In the genomic region with DNA sequence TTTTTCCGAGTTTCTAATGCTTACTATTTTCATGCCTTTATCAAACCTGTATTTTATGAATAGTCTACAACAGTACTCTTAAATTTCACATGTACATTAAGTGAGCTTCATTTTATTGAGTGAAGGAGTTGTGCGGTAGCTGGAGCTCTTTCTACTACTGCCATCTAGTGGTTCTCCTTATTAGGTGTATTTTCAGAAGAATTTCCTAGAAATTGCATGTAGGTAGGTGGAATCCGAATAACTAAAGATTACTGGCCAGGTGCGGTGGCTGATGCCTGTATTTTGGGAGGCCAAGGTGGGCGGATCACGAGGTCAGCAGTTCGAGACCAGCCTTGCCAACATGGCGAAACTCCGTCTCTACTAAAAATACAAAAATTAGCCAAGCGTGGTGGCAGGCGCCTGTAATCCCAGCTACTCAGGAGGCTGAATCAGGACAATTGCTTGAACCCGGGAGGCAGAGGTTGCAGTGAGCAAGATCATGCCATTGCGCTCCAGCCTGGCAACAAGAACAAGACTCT, we compare ENCODE assay signal across 9 cellular contexts. TPM values are rescaled to one million over a fixed set of nuclear protein-coding genes. Genes with fewer than 3 reads are reported as not detected.
DNase-seq lines count a peak whose midpoint lies in the region; ATAC-seq and TF ChIP-seq lines count a peak whose summit lies in the region.
"Had no signal": no experiment of that assay in that cellular context is flagged by ENCODE, and none has a peak within 500 bp of the region (broad histone marks: within the 10 kb centered on the region; RNA-seq: fewer than 3 reads in every experiment).

No MANE protein-coding gene starts in this region.

- TF ChIP-seq CTCF in Panc1 (IDR thresholded peaks at IDR 0.05) = peak; percentile 87

- no peaks in the 10 kb centered on the region for H3K36me3 ChIP-seq in Panc1 (ENCODE audit: control insufficient read depth, insufficient read depth, low read length)
- H3K36me3 ChIP-seq: BLaER1 had no signal

- CTCF ChIA-PET in Panc1 (lab: Charles Lee) = interaction anchor here (0.5 to 1.5 kb wide), 18 partner anchors 18 to 487 kb away, joined by 3 to 18 read pairs (median 4); no protein-coding TSS in a partner anchor

- peak; percentile 68 for ATAC-seq in GM21717 (IDR thresholded peaks at IDR 0.05; ENCODE audit: unreplicated experiment)
- ATAC-seq in Panc1 = peak; percentile 82

- H3K4me1 ChIP-seq in Panc1 (ENCODE audit: control insufficient read depth, insufficient read depth, low read length) = no peaks in the 10 kb centered on the region

- in situ Hi-C loops in Panc1 (cut with HindIII; ENCODE audit: low pct_unique_long_range_greater_than_20kb, low sequenced_read_pairs) = no loop called here

- no peaks in the 10 kb centered on the region for H3K27me3 ChIP-seq in Panc1 (ENCODE audit: control insufficient read depth, insufficient read depth, low read length)
- H3K27me3 ChIP-seq: BLaER1 had no signal

- intact Hi-C loops in Panc1 (cut with micrococcal nuclease; ENCODE audit: unreplicated experiment) = loop anchor here (1.0 to 10.0 kb wide), 3 partner anchors 133 to 487 kb away; no protein-coding TSS in a partner anchor

- POLR2A ChIA-PET in Panc1 (lab: Charles Lee) = interaction anchor here (0.7 to 0.8 kb wide), 2 partner anchors 58 to 147 kb away, joined by 3 read pairs; no protein-coding TSS in a partner anchor

- H3K4me3 ChIP-seq in Panc1 (ENCODE audit: low read depth in 2 of 2, low read length in 2 of 2) = no peak overlapping the region
- H3K4me3 ChIP-seq: BLaER1 had no signal

- no TSS peak for BruUV-seq in Panc1 (replicated peaks; lab: Mats Ljungman, UMichigan)

- H3K9me3 ChIP-seq in Panc1 (ENCODE audit: control insufficient read depth, insufficient read depth, low read depth, low read length) = no peaks in the 10 kb centered on the region
- H3K9me3 ChIP-seq: BLaER1 had no signal

- no peak overlapping the region for H3K27ac ChIP-seq in Panc1 (ENCODE audit: low read length)
- H3K27ac ChIP-seq: BLaER1 had no signal

- DNase-seq in NCI-H187 treated with DMSO at 0.1 percent for 48 hours (lab: John Stamatoyannopoulos, UW) (peak; percentile 34), NCI-H187 (lab: John Stamatoyannopoulos, UW) (no peak), LHCN-M2 (ENCODE audit: low read depth) (peak; percentile 51), Panc1 (ENCODE audit: low read depth, low spot score) (peak; percentile 42), dermis blood vessel endothelial cell (peak; percentile 70), medulla oblongata (ENCODE audit: extremely low spot score) (peak; percentile 61)
- DNase-seq in effector CD4-positive, alpha-beta T cell = no peak

RNA-seq across cellular contexts. Expression of gene LRRC72, which starts 38.3 kb away (rescaled TPM):
- total RNA-seq in LHCN-M2 (2014; rRNA removed) (not detected in 2 replicates), Panc1 (2021; ENCODE audit: unreplicated experiment) (not detected), dermis blood vessel endothelial cell (not detected in 2 replicates)
- not detected for polyA plus RNA-seq in LHCN-M2 (2012)
- polyA plus RNA-seq in Panc1 (2012; ENCODE audit: insufficient read length) = not detected

Comparison
In these comparisons a context has a peak if more than half of its experiments do, and no peak if none do; other contexts are left out.
1. DNase-seq: peak in NCI-H187 treated with DMSO at 0.1 percent for 48 hours (single experiment), LHCN-M2 (single experiment), Panc1 (single experiment), dermis blood vessel endothelial cell (single experiment) and medulla oblongata (single experiment); none in NCI-H187 (0 of 2) and effector CD4-positive, alpha-beta T cell (single experiment).